In the genomic region with DNA sequence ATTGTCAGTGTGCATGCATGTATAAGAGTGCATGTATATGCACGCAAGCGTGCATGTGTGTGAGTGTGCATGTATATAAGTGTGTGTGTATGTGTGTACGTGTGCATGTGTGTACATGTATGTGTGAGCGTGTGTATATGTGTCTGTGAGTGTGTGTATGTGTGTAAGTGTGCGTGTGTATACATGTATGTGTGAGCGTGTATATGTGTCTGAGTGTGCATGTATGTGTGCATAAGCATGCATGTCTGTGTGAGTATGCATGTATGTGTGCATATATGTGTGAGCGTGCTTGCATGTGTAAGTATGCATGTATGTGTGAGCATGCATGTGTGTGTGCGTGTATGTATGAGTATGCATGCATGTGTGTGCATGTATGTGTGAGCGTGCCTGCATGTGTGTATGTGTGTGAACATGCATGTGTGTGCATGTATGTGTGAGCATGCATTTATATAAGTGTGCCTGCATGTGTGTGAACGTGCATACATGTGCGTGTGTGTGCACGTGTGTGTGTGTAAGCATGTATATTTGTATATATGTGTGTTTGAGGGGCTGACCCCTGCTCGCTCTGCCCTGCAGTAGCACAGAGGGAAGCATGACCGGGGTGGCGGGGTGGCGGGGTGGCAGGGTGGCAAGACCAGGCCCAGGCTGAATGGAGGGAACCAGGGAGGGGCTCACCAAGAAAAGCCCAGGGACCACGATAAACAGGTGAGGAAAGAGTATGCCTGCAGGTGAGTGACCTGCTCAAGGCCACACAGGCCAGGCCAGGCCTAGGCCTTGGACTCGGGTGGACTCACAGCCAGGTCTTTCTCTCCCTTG, we compare ENCODE assay signal across 1 cellular context.
TF ChIP-seq lines count a peak whose summit lies in the region.

No MANE protein-coding gene starts in this region.

TF ChIP-seq in SK-N-SH treated with all-trans-retinoic acid at 6 μM for 48 hours, 23 proteins besides CTCF, POLR2A, EP300 and RAD21 (continued from another document):
- TF ChIP-seq, protein P1, sequence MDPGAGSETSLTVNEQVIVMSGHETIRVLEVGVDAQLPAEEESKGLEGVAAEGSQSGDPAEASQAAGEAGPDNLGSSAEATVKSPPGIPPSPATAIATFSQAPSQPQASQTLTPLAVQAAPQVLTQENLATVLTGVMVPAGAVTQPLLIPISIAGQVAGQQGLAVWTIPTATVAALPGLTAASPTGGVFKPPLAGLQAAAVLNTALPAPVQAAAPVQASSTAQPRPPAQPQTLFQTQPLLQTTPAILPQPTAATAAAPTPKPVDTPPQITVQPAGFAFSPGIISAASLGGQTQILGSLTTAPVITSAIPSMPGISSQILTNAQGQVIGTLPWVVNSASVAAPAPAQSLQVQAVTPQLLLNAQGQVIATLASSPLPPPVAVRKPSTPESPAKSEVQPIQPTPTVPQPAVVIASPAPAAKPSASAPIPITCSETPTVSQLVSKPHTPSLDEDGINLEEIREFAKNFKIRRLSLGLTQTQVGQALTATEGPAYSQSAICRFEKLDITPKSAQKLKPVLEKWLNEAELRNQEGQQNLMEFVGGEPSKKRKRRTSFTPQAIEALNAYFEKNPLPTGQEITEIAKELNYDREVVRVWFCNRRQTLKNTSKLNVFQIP (CRISPR knock-in tag; IDR thresholded peaks at IDR 0.05; ENCODE audit: borderline replicate concordance, low read depth), result no peak
- TF ChIP-seq, protein P2, sequence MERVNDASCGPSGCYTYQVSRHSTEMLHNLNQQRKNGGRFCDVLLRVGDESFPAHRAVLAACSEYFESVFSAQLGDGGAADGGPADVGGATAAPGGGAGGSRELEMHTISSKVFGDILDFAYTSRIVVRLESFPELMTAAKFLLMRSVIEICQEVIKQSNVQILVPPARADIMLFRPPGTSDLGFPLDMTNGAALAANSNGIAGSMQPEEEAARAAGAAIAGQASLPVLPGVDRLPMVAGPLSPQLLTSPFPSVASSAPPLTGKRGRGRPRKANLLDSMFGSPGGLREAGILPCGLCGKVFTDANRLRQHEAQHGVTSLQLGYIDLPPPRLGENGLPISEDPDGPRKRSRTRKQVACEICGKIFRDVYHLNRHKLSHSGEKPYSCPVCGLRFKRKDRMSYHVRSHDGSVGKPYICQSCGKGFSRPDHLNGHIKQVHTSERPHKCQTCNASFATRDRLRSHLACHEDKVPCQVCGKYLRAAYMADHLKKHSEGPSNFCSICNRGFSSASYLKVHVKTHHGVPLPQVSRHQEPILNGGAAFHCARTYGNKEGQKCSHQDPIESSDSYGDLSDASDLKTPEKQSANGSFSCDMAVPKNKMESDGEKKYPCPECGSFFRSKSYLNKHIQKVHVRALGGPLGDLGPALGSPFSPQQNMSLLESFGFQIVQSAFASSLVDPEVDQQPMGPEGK (CRISPR knock-in tag; IDR thresholded peaks at IDR 0.05; ENCODE audit: borderline replicate concordance), result no peak
- TF ChIP-seq ISL1 (CRISPR knock-in tag; IDR thresholded peaks at IDR 0.05) (no peak), ZNF565 (CRISPR knock-in tag; conservative IDR thresholded peaks at IDR 0.05; ENCODE audit: low read depth) (no peak)
